8 cellular contexts compared by ENCODE assay signal in the genomic region with DNA sequence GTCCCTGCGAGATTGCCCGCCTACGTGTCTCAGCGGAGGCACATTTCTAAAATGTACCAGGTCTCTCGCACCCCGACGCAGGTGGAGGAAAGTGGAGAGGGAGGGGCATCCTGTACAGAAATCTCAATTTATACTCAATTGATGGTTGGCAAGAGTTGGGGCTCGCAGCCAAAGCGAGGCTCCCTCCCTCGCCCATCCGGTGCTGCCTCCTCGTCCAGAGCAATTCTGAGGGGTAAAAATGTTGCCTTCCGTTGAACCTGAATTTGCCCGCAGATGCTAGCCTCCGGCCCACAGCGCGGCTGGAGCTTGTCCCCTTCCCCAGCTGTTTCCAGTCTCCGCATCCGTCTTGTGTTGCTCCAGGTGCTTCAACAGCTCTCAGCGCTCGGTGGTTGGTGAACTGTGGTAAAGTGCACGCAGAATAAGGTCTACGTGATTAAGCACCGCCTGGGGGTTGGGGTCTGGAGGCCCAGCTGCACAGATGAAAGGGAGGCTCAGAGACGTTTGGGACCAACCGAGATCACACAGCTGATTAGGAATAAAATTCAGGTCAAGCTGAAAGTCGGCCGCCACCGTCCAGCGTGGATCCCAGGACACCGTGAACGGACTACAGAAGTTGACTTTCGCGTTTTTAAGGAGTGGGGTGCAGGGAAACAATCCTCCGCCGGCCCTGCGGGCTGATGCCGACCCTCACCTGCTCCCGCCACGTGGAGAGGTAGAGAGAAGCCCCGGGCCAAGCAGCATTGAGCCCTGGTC. TPM values are rescaled to one million over a fixed set of nuclear protein-coding genes. Genes with fewer than 3 reads are reported as not detected.
A peak's percentile ranks its signal among the peaks of the same experiment; 100 is the strongest.
DNase-seq lines count a peak whose midpoint lies in the region; ATAC-seq and TF ChIP-seq lines count a peak whose summit lies in the region.

No MANE protein-coding gene starts in this region.

- no peak for TF ChIP-seq CTCF in GM10248 (IDR thresholded peaks at IDR 0.05; ENCODE audit: control extremely low read depth, extremely low read depth, low read depth, missing control alignments)

- H3K4me3 ChIP-seq in skin epidermis = peak overlapping the region; percentile 68 to 94 (median 82)

- H3K36me3 Mint-ChIP-seq in activated T-helper 1 cell treated with anti-CD3 and anti-CD28 coated beads, Interleukin-12 subunit alpha, Interleukin-12 subunit beta, Interleukin-2, Interleukin-4 antibody, amounts not matched to agents 30 ng/mL and 10 ng/mL and 1 ng/mL, durations not matched to agents 14 hours and 24 hours and 36 hours (ENCODE audit: low read depth) = peaks cover 22% of the 10 kb centered on the region

- CTCF ChIA-PET in GM10248 (lab: Yijun Ruan, JAX) = interaction anchor here (1.1 to 7.7 kb wide), 5 partner anchors 23 to 137 kb away, joined by 3 to 71 read pairs (median 5); no protein-coding TSS in a partner anchor

- H3K4me1 Mint-ChIP-seq in activated T-helper 1 cell treated with anti-CD3 and anti-CD28 coated beads, Interleukin-12 subunit alpha, Interleukin-12 subunit beta, Interleukin-2, Interleukin-4 antibody, amounts not matched to agents 30 ng/mL and 10 ng/mL and 1 ng/mL, durations not matched to agents 14 hours and 24 hours and 36 hours (ENCODE audit: low read depth) = peaks cover 55% of the 10 kb centered on the region

- H3K4me3 Mint-ChIP-seq in activated T-helper 1 cell treated with anti-CD3 and anti-CD28 coated beads, Interleukin-12 subunit alpha, Interleukin-12 subunit beta, Interleukin-2, Interleukin-4 antibody, amounts not matched to agents 30 ng/mL and 10 ng/mL and 1 ng/mL, durations not matched to agents 14 hours and 24 hours and 36 hours = peak overlapping the region; percentile 80

- intact Hi-C loops in activated T-helper 1 cell treated with anti-CD3 and anti-CD28 coated beads, Interleukin-12 subunit alpha, Interleukin-12 subunit beta, Interleukin-2, Interleukin-4 antibody, amounts not matched to agents 30 ng/mL and 10 ng/mL and 1 ng/mL, durations not matched to agents 14 hours and 24 hours and 36 hours (cut with micrococcal nuclease) = loop anchor here (1.0 to 10.0 kb wide), 10 partner anchors 23 to 1619 kb away; a partner anchor contains a TSS

- H3K27ac Mint-ChIP-seq in activated T-helper 1 cell treated with anti-CD3 and anti-CD28 coated beads, Interleukin-12 subunit alpha, Interleukin-12 subunit beta, Interleukin-2, Interleukin-4 antibody, amounts not matched to agents 30 ng/mL and 10 ng/mL and 1 ng/mL, durations not matched to agents 14 hours and 24 hours and 36 hours = peak overlapping the region; percentile 91

- H3K9me3 Mint-ChIP-seq in activated T-helper 1 cell treated with anti-CD3 and anti-CD28 coated beads, Interleukin-12 subunit alpha, Interleukin-12 subunit beta, Interleukin-2, Interleukin-4 antibody, amounts not matched to agents 30 ng/mL and 10 ng/mL and 1 ng/mL, durations not matched to agents 14 hours and 24 hours and 36 hours = no peaks in the 10 kb centered on the region

- DNase-seq in activated CD4-positive, alpha-beta T cell treated with anti-CD3 and anti-CD28 coated beads, Interleukin-2, amount 50 U/mL, for 1 hour = peak; percentile 31
- no peak for DNase-seq in activated CD4-positive, alpha-beta T cell treated with anti-CD3 and anti-CD28 coated beads for 4 hours
- no peak for DNase-seq in activated T-helper 1 cell treated with anti-CD3 and anti-CD28 coated beads, Interleukin-12 subunit alpha, Interleukin-12 subunit beta, Interleukin-2, Interleukin-4 antibody, amounts not matched to agents 30 ng/mL and 10 ng/mL and 1 ng/mL, durations not matched to agents 14 hours and 24 hours and 36 hours (ENCODE audit: low spot score)
- DNase-seq in iPS DF 19.7 (ENCODE audit: low read depth, low spot score) (peak; percentile 5), GM10248 (ENCODE audit: extremely low spot score) (no peak), globus pallidus (ENCODE audit: low spot score) (no peak)

- H3K27me3 Mint-ChIP-seq in activated T-helper 1 cell treated with anti-CD3 and anti-CD28 coated beads, Interleukin-12 subunit alpha, Interleukin-12 subunit beta, Interleukin-2, Interleukin-4 antibody, amounts not matched to agents 30 ng/mL and 10 ng/mL and 1 ng/mL, durations not matched to agents 14 hours and 24 hours and 36 hours (ENCODE audit: insufficient read depth) = peaks cover 5% of the 10 kb centered on the region

- peak overlapping the region in 13 of 21 experiments; percentile 5 to 98 (median 79) for H3K27ac ChIP-seq in skin epidermis

- peak; percentile 1 for ATAC-seq in HG03565 (IDR thresholded peaks at IDR 0.05; ENCODE audit: unreplicated experiment)

- POLR2A ChIA-PET in GM10248 (lab: Yijun Ruan, JAX) = no interaction called here

RNA-seq across cellular contexts. Expression of a gene that starts 0.8 kb away (rescaled TPM):
- 116 and 134 TPM in 2 replicates for total RNA-seq in activated T-helper 1 cell treated with anti-CD3 and anti-CD28 coated beads, Interleukin-12 subunit alpha, Interleukin-12 subunit beta, Interleukin-2, Interleukin-4 antibody, amounts not matched to agents 30 ng/mL and 10 ng/mL and 1 ng/mL, durations not matched to agents 14 hours and 24 hours and 36 hours

Comparison
In these comparisons a context has a peak if more than half of its experiments do, and no peak if none do; other contexts are left out.
1. DNase-seq: peak in activated CD4-positive, alpha-beta T cell treated with anti-CD3 and anti-CD28 coated beads, Interleukin-2, amount 50 U/mL, for 1 hour (single experiment) and iPS DF 19.7 (single experiment); none in activated CD4-positive, alpha-beta T cell treated with anti-CD3 and anti-CD28 coated beads for 4 hours (0 of 2), activated T-helper 1 cell treated with anti-CD3 and anti-CD28 coated beads, Interleukin-12 subunit alpha, Interleukin-12 subunit beta, Interleukin-2, Interleukin-4 antibody, amounts not matched to agents 30 ng/mL and 10 ng/mL and 1 ng/mL, durations not matched to agents 14 hours and 24 hours and 36 hours (single experiment), GM10248 (single experiment) and globus pallidus (single experiment).